In genomic region chr22:48443680-48444079, GRCh38 we compare ENCODE assay signal across 20 cellular contexts.
A peak's percentile ranks its signal among the peaks of the same experiment; 100 is the strongest.
DNase-seq lines count a peak whose midpoint lies in the region; ATAC-seq, FAIRE-seq and TF ChIP-seq lines count a peak whose summit lies in the region.
"Had no signal": no experiment of that assay in that cellular context is flagged by ENCODE, and none has a peak within 500 bp of the region (broad histone marks: within the 10 kb centered on the region; RNA-seq: fewer than 3 reads in every experiment).

No MANE protein-coding gene starts in this region.

- no peaks in the 10 kb centered on the region for H3K9me3 Mint-ChIP-seq in stimulated activated naive CD8-positive, alpha-beta T cell treated with anti-CD3 and anti-CD28 coated beads, Interleukin-15, amount 100 ng/mL, for 72 hours
- H3K9me3 Mint-ChIP-seq: CD4-positive, CD25-positive, alpha-beta regulatory T cell; CD8-positive, alpha-beta memory T cell had no signal

- H4K20me1 ChIP-seq in OCI-LY3 (ENCODE audit: insufficient read depth, low read length), result peaks cover 68% of the 10 kb centered on the region

- no peaks in the 10 kb centered on the region for H3K4me1 Mint-ChIP-seq in stimulated activated naive CD8-positive, alpha-beta T cell treated with anti-CD3 and anti-CD28 coated beads, Interleukin-15, amount 100 ng/mL, for 72 hours
- H3K4me1 Mint-ChIP-seq: CD4-positive, CD25-positive, alpha-beta regulatory T cell; CD8-positive, alpha-beta memory T cell had no signal

- H3K79me2 ChIP-seq in OCI-LY3 (ENCODE audit: low read length), result no peaks in the 10 kb centered on the region

- H3K9ac ChIP-seq in OCI-LY3 (ENCODE audit: low read length), result no peak overlapping the region
- H3K9ac ChIP-seq: GM23248 had no signal

- H3K27me3 ChIP-seq in OCI-LY3 (ENCODE audit: low read depth, low read length) (peaks cover 76% of the 10 kb centered on the region), lower lobe of right lung (ENCODE audit: low read depth) (peaks cover 5% of the 10 kb centered on the region)

- H2AFZ ChIP-seq in OCI-LY3 (ENCODE audit: low read depth, low read length), result no peak overlapping the region
- H2AFZ ChIP-seq: GM23248 had no signal

- peak overlapping the region; percentile 21; the same call in 1 of the 2 replicates for H3K4me2 ChIP-seq in OCI-LY3 (ENCODE audit: low read length)

- no peak overlapping the region for H3K4me3 ChIP-seq in OCI-LY3 (ENCODE audit: low read length)
- no peak overlapping the region for H3K4me3 ChIP-seq in lower lobe of right lung
- H3K4me3 ChIP-seq: GM12878, GM23248, HAP-1 had no signal

- no peak overlapping the region for H3K4me3 Mint-ChIP-seq in stimulated activated naive CD8-positive, alpha-beta T cell treated with anti-CD3 and anti-CD28 coated beads, Interleukin-15, amount 100 ng/mL, for 72 hours
- H3K4me3 Mint-ChIP-seq: CD4-positive, CD25-positive, alpha-beta regulatory T cell; CD8-positive, alpha-beta memory T cell had no signal

- no peak overlapping the region for H3K27ac ChIP-seq in OCI-LY3 (ENCODE audit: low read length)
- H3K27ac ChIP-seq in lower lobe of right lung, result no peak overlapping the region
- H3K27ac ChIP-seq: GM23248, HL-60 had no signal

- DNase-seq in GM19239 (ENCODE audit: insufficient read length, low spot score) (no peak), lower lobe of right lung (peak; percentile 8), GM20000 (ENCODE audit: low spot score) (no peak), activated gamma-delta T cell treated with Interleukin-2 at 50 U/mL for 16 hours (no peak), NCI-H1694 treated with DMSO at 0.1 percent for 48 hours (lab: John Stamatoyannopoulos, UW) (no peak)
- no peak for DNase-seq in stimulated activated naive CD8-positive, alpha-beta T cell treated with anti-CD3 and anti-CD28 coated beads, Interleukin-15, amount 100 ng/mL, for 72 hours
- DNase-seq: ACHN; CD4-positive, CD25-positive, alpha-beta regulatory T cell; CD8-positive, alpha-beta memory T cell; COR-L47; DMS 273 treated with DMSO at 0.1 percent for 48 hours; DMS53; DND-41; EL; GM23248 had no signal

- TF ChIP-seq CTCF in OCI-LY3 (IDR thresholded peaks at IDR 0.05; ENCODE audit: low read depth, low read length) (no peak), lower lobe of right lung (IDR thresholded peaks at IDR 0.05) (no peak), GM20000 (IDR thresholded peaks at IDR 0.05; ENCODE audit: extremely low read depth, missing control alignments) (no peak)

- H3K9me3 ChIP-seq in OCI-LY3 (ENCODE audit: insufficient read depth, low read length) (no peaks in the 10 kb centered on the region), lower lobe of right lung (no peaks in the 10 kb centered on the region)
- H3K9me3 ChIP-seq: HAP-1 had no signal

- no peak overlapping the region for H3K27ac Mint-ChIP-seq in stimulated activated naive CD8-positive, alpha-beta T cell treated with anti-CD3 and anti-CD28 coated beads, Interleukin-15, amount 100 ng/mL, for 72 hours
- H3K27ac Mint-ChIP-seq: CD4-positive, CD25-positive, alpha-beta regulatory T cell; CD8-positive, alpha-beta memory T cell had no signal

- FAIRE-seq in GM19239 (lab: Jason Lieb, UNC), result peak; percentile 26
- FAIRE-seq: A204.1, GM12878 had no signal

- ATAC-seq in lower lobe of right lung, result no peak
- ATAC-seq in stimulated activated naive CD8-positive, alpha-beta T cell treated with anti-CD3 and anti-CD28 coated beads, Interleukin-15, amount 100 ng/mL, for 72 hours, result no peak

- intact Hi-C loops in lower lobe of right lung (cut with DNase I), result no loop called here

- H3K4me1 ChIP-seq in OCI-LY3 (ENCODE audit: low read length) (peaks cover 14% of the 10 kb centered on the region), lower lobe of right lung (no peaks in the 10 kb centered on the region)
- H3K4me1 ChIP-seq: HAP-1 had no signal

- no peaks in the 10 kb centered on the region for H3K36me3 ChIP-seq in OCI-LY3 (replicated peaks; ENCODE audit: low read depth, low read length)
- no peaks in the 10 kb centered on the region for H3K36me3 ChIP-seq in lower lobe of right lung
- H3K36me3 ChIP-seq: HAP-1 had no signal

- no peaks in the 10 kb centered on the region for H3K27me3 Mint-ChIP-seq in stimulated activated naive CD8-positive, alpha-beta T cell treated with anti-CD3 and anti-CD28 coated beads, Interleukin-15, amount 100 ng/mL, for 72 hours
- H3K27me3 Mint-ChIP-seq: CD4-positive, CD25-positive, alpha-beta regulatory T cell; CD8-positive, alpha-beta memory T cell had no signal
